In the genomic region with DNA sequence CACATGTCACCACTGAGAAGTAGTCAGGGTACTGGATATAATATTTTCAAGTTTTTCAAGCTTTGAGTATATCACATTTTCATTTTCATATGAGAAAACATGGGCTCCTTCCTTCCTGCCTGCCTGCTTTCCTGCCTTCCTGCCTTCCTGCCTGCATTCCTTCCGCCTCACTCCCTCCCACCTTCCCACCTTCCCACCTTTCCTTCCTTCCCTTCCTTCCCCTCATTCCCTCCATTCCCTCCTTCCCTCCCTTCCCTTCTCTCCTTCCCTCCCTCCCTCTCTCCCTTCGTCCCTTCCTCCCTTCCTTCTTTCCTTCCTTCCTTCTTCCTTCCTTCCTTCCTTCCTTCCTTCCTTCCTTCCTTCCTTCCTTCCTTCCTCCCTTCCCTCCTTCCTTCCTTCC, we compare ENCODE assay signal across 16 cellular contexts.
"Had no signal": no experiment of that assay in that cellular context is flagged by ENCODE, and none has a peak within 500 bp of the region (broad histone marks: within the 10 kb centered on the region; RNA-seq: fewer than 3 reads in every experiment).

No MANE protein-coding gene starts in this region.

- H3K36me3 ChIP-seq: tibial nerve, vagina had no signal

- H3K27ac Mint-ChIP-seq: activated CD4-positive, alpha-beta memory T cell treated with anti-CD3 and anti-CD28 coated beads, Interleukin-2, amount 10 ng/mL, durations not matched to agents 7 days and 5 days; activated naive CD8-positive, alpha-beta T cell treated with anti-CD3 and anti-CD28 coated beads, Interleukin-2, amount 10 ng/mL, durations not matched to agents 7 days and 5 days; activated T-helper 17 cell treated with anti-CD3 and anti-CD28 coated beads, Interleukin-2, amount 50 U/mL, for 72 hours; natural killer cell; stimulated activated naive CD8-positive, alpha-beta T cell treated with anti-CD3 and anti-CD28 coated beads, Interleukin-15, Interleukin-2, amounts not matched to agents 100 ng/mL and 50 ng/mL, for 24 hours; T-cell had no signal

- H3K27me3 Mint-ChIP-seq: activated naive CD8-positive, alpha-beta T cell treated with anti-CD3 and anti-CD28 coated beads, Interleukin-2, amount 10 ng/mL, durations not matched to agents 7 days and 5 days had no signal

- H3K36me3 Mint-ChIP-seq: activated naive CD8-positive, alpha-beta T cell treated with anti-CD3 and anti-CD28 coated beads, Interleukin-2, amount 10 ng/mL, durations not matched to agents 7 days and 5 days; brain; natural killer cell; T-cell had no signal

- DNase-seq: activated CD4-positive, alpha-beta memory T cell treated with anti-CD3 and anti-CD28 coated beads, Interleukin-2, amount 10 ng/mL, durations not matched to agents 7 days and 5 days; activated CD4-positive, alpha-beta T cell treated with anti-CD3 and anti-CD28 coated beads for 48 hours; activated CD4-positive, CD25-positive, alpha-beta regulatory T cell; activated naive CD4-positive, alpha-beta T cell; activated naive CD8-positive, alpha-beta T cell treated with anti-CD3 and anti-CD28 coated beads, Interleukin-2, amount 10 ng/mL, durations not matched to agents 7 days and 5 days; activated T-cell treated with anti-CD3 and anti-CD28 coated beads, Interleukin-2, amount 50 U/mL, for 1 hour; cortex of kidney; natural killer cell; posterior cingulate gyrus; T-cell had no signal

- H3K4me3 Mint-ChIP-seq: activated CD4-positive, alpha-beta memory T cell treated with anti-CD3 and anti-CD28 coated beads, Interleukin-2, amount 10 ng/mL, durations not matched to agents 7 days and 5 days; activated naive CD8-positive, alpha-beta T cell treated with anti-CD3 and anti-CD28 coated beads, Interleukin-2, amount 10 ng/mL, durations not matched to agents 7 days and 5 days; activated T-helper 17 cell treated with anti-CD3 and anti-CD28 coated beads, Interleukin-2, amount 50 U/mL, for 72 hours; brain; central memory CD8-positive, alpha-beta T cell; natural killer cell; stimulated activated naive CD8-positive, alpha-beta T cell treated with anti-CD3 and anti-CD28 coated beads, Interleukin-15, Interleukin-2, amounts not matched to agents 100 ng/mL and 50 ng/mL, for 24 hours; T-cell had no signal

- H3K9me3 ChIP-seq: tibial nerve, vagina had no signal

- H3K9me3 Mint-ChIP-seq: activated CD4-positive, alpha-beta memory T cell treated with anti-CD3 and anti-CD28 coated beads, Interleukin-2, amount 10 ng/mL, durations not matched to agents 7 days and 5 days; activated naive CD8-positive, alpha-beta T cell treated with anti-CD3 and anti-CD28 coated beads, Interleukin-2, amount 10 ng/mL, durations not matched to agents 7 days and 5 days; activated T-helper 17 cell treated with anti-CD3 and anti-CD28 coated beads, Interleukin-2, amount 50 U/mL, for 72 hours; central memory CD8-positive, alpha-beta T cell; natural killer cell; stimulated activated naive CD8-positive, alpha-beta T cell treated with anti-CD3 and anti-CD28 coated beads, Interleukin-15, Interleukin-2, amounts not matched to agents 100 ng/mL and 50 ng/mL, for 24 hours had no signal

- H3K27ac ChIP-seq: vagina had no signal

- H3K27me3 ChIP-seq: tibial nerve, vagina had no signal

- H3K4me3 ChIP-seq: tibial nerve, vagina had no signal

- ATAC-seq: activated T-helper 17 cell treated with anti-CD3 and anti-CD28 coated beads, Interleukin-2, amount 50 U/mL, for 72 hours; natural killer cell; T-cell had no signal

- H3K4me1 Mint-ChIP-seq: central memory CD8-positive, alpha-beta T cell; natural killer cell had no signal
